1 cellular context compared by ENCODE assay signal in the genomic region with DNA sequence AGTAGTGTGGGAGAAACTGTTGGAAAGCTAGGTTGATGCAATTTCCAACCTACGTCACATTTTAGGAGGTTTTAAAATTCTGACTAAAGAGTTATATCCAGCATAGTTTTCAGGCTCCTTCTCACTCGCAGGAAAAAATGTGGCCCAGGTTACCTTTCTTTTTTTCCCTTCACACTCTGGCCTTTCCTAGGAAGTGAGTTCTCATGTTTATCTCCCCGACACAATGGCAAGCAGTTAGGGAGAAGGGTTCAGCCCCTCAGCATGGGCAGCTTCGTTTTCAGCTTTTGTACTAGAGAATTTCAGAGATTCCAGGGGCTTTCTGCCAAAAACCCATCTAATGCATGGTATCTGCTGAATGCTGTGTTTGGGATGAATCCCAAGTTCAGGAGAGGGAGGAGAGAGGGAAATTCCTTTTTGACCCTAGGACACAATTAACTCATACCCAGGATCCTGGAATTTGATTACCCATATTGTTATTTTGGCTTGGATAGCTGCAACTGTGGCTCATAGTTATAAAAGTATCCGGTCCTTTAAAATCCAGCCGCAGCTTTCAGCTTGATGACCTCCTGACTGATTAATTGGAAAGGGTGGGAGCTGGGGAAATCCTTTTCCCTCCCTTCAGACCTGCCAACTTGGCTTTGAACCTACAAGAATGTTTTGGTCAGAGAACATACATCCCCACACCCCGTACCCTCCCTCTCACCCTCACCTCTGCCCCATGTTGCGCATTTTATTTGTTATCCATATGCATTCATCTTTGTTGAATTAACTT.
TF ChIP-seq lines count a peak whose summit lies in the region.

No MANE protein-coding gene starts in this region.

TF ChIP-seq in H1, 55 proteins besides CTCF, POLR2A, EP300 and RAD21 (continued from another document):
- TF ChIP-seq CHD7 (IDR thresholded peaks at IDR 0.05; ENCODE audit: insufficient replicate concordance, low read length) (no peak), RXRA (IDR thresholded peaks at IDR 0.05; ENCODE audit: insufficient read depth, low read depth, low read length) (no peak), TAF7 (optimal IDR thresholded peaks at IDR 0.05; ENCODE audit: borderline replicate concordance, low read depth, low read length) (no peak), MAFK (IDR thresholded peaks at IDR 0.05; ENCODE audit: low read depth, low read length) (no peak), ASH2L (IDR thresholded peaks at IDR 0.05; ENCODE audit: low read length) (no peak), TAF1 (IDR thresholded peaks at IDR 0.05; ENCODE audit: low read depth, low read length) (no peak), SAP30 (IDR thresholded peaks at IDR 0.05; ENCODE audit: insufficient read depth, insufficient replicate concordance, low read length) (no peak), POLR2AphosphoS5 (IDR thresholded peaks at IDR 0.05; ENCODE audit: low read depth, low read length) (no peak)
- TF ChIP-seq, protein P1, sequence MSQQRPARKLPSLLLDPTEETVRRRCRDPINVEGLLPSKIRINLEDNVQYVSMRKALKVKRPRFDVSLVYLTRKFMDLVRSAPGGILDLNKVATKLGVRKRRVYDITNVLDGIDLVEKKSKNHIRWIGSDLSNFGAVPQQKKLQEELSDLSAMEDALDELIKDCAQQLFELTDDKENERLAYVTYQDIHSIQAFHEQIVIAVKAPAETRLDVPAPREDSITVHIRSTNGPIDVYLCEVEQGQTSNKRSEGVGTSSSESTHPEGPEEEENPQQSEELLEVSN (IDR thresholded peaks at IDR 0.05) = no peak
- TF ChIP-seq, protein P2, sequence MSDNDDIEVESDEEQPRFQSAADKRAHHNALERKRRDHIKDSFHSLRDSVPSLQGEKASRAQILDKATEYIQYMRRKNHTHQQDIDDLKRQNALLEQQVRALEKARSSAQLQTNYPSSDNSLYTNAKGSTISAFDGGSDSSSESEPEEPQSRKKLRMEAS (IDR thresholded peaks at IDR 0.05) = no peak
